Comparison of ENCODE assay signal across 1 cellular context in genomic region chr10:129531195-129531968, GRCh38.
TF ChIP-seq lines count a peak whose summit lies in the region.

No MANE protein-coding gene starts in this region.

TF ChIP-seq in SK-N-SH treated with all-trans-retinoic acid at 6 μM for 48 hours, 23 proteins besides CTCF, POLR2A, EP300 and RAD21 (continued from another document):
- TF ChIP-seq TSHZ2 (CRISPR knock-in tag; IDR thresholded peaks at IDR 0.05) (no peak), ISL1 (CRISPR knock-in tag; IDR thresholded peaks at IDR 0.05) (no peak), ZFP30 (CRISPR knock-in tag; IDR thresholded peaks at IDR 0.05) (no peak), ZNF565 (CRISPR knock-in tag; conservative IDR thresholded peaks at IDR 0.05; ENCODE audit: low read depth) (no peak)
